In the genomic region with DNA sequence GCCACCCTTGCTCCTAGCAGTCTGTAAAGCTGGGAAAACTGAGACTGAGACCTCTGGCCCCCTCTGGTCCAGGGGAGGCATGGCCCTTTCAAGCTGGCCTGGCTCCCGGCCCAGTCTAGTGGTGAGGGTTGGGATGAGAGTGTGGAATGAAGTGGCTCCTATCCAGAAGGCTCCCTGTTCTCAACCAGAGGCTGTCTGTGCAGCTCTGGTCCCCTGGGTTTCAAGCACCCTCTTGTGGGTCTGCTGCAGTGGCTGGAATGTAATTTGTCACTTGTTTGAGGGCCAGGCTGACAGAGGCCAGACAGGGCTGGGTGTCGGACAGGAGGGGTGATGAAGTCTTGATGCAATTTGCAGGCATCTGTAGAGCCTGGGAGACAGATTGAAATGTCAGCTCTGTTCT, we compare ENCODE assay signal across 13 cellular contexts. TPM values are rescaled to one million over a fixed set of nuclear protein-coding genes. Genes with fewer than 3 reads are reported as not detected.
DNase-seq lines count a peak whose midpoint lies in the region; ATAC-seq and TF ChIP-seq lines count a peak whose summit lies in the region.
"Had no signal": no experiment of that assay in that cellular context is flagged by ENCODE, and none has a peak within 500 bp of the region (broad histone marks: within the 10 kb centered on the region; RNA-seq: fewer than 3 reads in every experiment).

No MANE protein-coding gene starts in this region.

- peak; percentile 9 for TF ChIP-seq CTCF in AG04449 (IDR thresholded peaks at IDR 0.05; ENCODE audit: insufficient read depth, low read length, missing control alignments)
- no peak for TF ChIP-seq CTCF in HFFc6 (IDR thresholded peaks at IDR 0.05)
- no peak for TF ChIP-seq CTCF in SK-N-SH (IDR thresholded peaks at IDR 0.05)
- peak in 4 of 9 donors; percentile 15 to 30 (median 22) for TF ChIP-seq CTCF in heart right ventricle (IDR thresholded peaks at IDR 0.05)
- TF ChIP-seq CTCF in ascending aorta (IDR thresholded peaks at IDR 0.05) = no peak

- POLR2A ChIA-PET in AG04449 (lab: Yijun Ruan, JAX) = interaction anchor here (0.6 to 1.2 kb wide), 3 partner anchors 20 to 103 kb away, joined by 3 read pairs; no protein-coding TSS in a partner anchor
- POLR2A ChIA-PET in SK-N-SH (lab: Yijun Ruan, JAX) = interaction anchor here (0.7 to 2.3 kb wide), 9 partner anchors 22 to 207 kb away, joined by 3 to 17 read pairs (median 5); a partner anchor contains a TSS

- no peaks in the 10 kb centered on the region for H3K79me2 ChIP-seq in SK-N-SH (ENCODE audit: insufficient read depth)

- H3K9ac ChIP-seq in SK-N-SH = no peak overlapping the region

- H3K4me2 ChIP-seq in SK-N-SH = no peak overlapping the region

- no peaks in the 10 kb centered on the region for H3K9me3 ChIP-seq in SK-N-SH
- no peaks in the 10 kb centered on the region for H3K9me3 ChIP-seq in heart right ventricle
- no peaks in the 10 kb centered on the region for H3K9me3 ChIP-seq in ascending aorta
- H3K9me3 ChIP-seq: stomach had no signal

- peaks cover 34% of the 10 kb centered on the region for H3K4me1 Mint-ChIP-seq in HFFc6 (ENCODE audit: low read depth)
- H3K4me1 Mint-ChIP-seq: activated naive CD8-positive, alpha-beta T cell treated with anti-CD3 and anti-CD28 coated beads, Interleukin-2, amount 50 U/mL, for 24 hours had no signal

- no peak overlapping the region for H3K27ac Mint-ChIP-seq in HFFc6
- H3K27ac Mint-ChIP-seq: activated naive CD8-positive, alpha-beta T cell treated with anti-CD3 and anti-CD28 coated beads, Interleukin-2, amount 50 U/mL, for 24 hours had no signal

- H3K27me3 ChIP-seq in SK-N-SH (ENCODE audit: insufficient read depth) (peaks cover 4% of the 10 kb centered on the region; the same call in 1 of the 2 replicates), heart right ventricle (no peaks in the 10 kb centered on the region), ascending aorta (no peaks in the 10 kb centered on the region)
- H3K27me3 ChIP-seq: stomach had no signal

- TF ChIP-seq EP300 in SK-N-SH (IDR thresholded peaks at IDR 0.05; ENCODE audit: borderline replicate concordance in 1 of 2, low read depth in 1 of 2, low read length in 1 of 2) = peak in 1 of 2 experiments; percentile 95; a peak in 2 of 4 replicates

- H3K27ac ChIP-seq in SK-N-SH (ENCODE audit: low read depth in 2 of 2, low read length in 1 of 2) (peak overlapping the region in 1 of 2 experiments; percentile 96; a peak in 2 of 4 replicates), heart right ventricle (peak overlapping the region; percentile 23 to 81 (median 61)), ascending aorta (no peak overlapping the region)
- H3K27ac ChIP-seq: stomach had no signal

- no peaks in the 10 kb centered on the region for H3F3A ChIP-seq in SK-N-SH (replicated peaks; ENCODE audit: insufficient read depth)

- CTCF ChIA-PET in AG04449 (lab: Yijun Ruan, JAX) = interaction anchor here (0.8 to 10.2 kb wide), 9 partner anchors 9 to 246 kb away, joined by 3 to 390 read pairs (median 5); no protein-coding TSS in a partner anchor
- CTCF ChIA-PET in SK-N-SH (lab: Yijun Ruan, JAX) = interaction anchor here (0.6 to 10.2 kb wide), 34 partner anchors 9 to 317 kb away, joined by 3 to 341 read pairs (median 4); no protein-coding TSS in a partner anchor

- H3K36me3 ChIP-seq in SK-N-SH (replicated peaks in 1 of 2; ENCODE audit: control insufficient read depth in 1 of 2, insufficient read depth in 2 of 2, low read length in 1 of 2) (no peaks in the 10 kb centered on the region), heart right ventricle (no peaks in the 10 kb centered on the region), ascending aorta (no peaks in the 10 kb centered on the region)
- H3K36me3 ChIP-seq: stomach had no signal

- H3K9me3 Mint-ChIP-seq in HFFc6 = no peaks in the 10 kb centered on the region
- H3K9me3 Mint-ChIP-seq: activated naive CD8-positive, alpha-beta T cell treated with anti-CD3 and anti-CD28 coated beads, Interleukin-2, amount 50 U/mL, for 24 hours had no signal

- H3K9me2 ChIP-seq in SK-N-SH = no peaks in the 10 kb centered on the region

- DNase-seq in AG04449 (ENCODE audit: low read depth, low spot score) (no peak), HFFc6 (peak; percentile 29), SK-N-SH (peak; percentile 86), heart right ventricle (peak; percentile 82 to 83), Kasumi-1 (lab: John Stamatoyannopoulos, UW) (no peak), cerebellar cortex (ENCODE audit: low spot score) (no peak), KG1 (lab: John Stamatoyannopoulos, UW) (no peak), ascending aorta (ENCODE audit: low spot score in 2 of 2) (no peak)
- DNase-seq: activated CD8-positive, alpha-beta memory T cell treated with anti-CD3 and anti-CD28 coated beads for 24 hours; activated naive CD8-positive, alpha-beta T cell treated with anti-CD3 and anti-CD28 coated beads, Interleukin-2, amount 50 U/mL, for 24 hours; stimulated activated CD4-positive, alpha-beta T cell treated with anti-CD3 and anti-CD28 coated beads, Interleukin-2, amount 100 ng/mL, for 24 hours; stomach had no signal

- intact Hi-C loops in heart right ventricle (cut with DNase I) (loop anchor here in 1 of 10 donors (1.0 kb wide), 1 partner anchor 135 kb away; no protein-coding TSS in a partner anchor), ascending aorta (cut with DNase I) (no loop called here)

- H3K27me3 Mint-ChIP-seq in HFFc6 (ENCODE audit: insufficient read depth) = peaks cover 38% of the 10 kb centered on the region
- H3K27me3 Mint-ChIP-seq: activated naive CD8-positive, alpha-beta T cell treated with anti-CD3 and anti-CD28 coated beads, Interleukin-2, amount 50 U/mL, for 24 hours had no signal

- H3K4me1 ChIP-seq in SK-N-SH (ENCODE audit: control insufficient read depth in 1 of 2, insufficient read depth in 2 of 2, low read depth in 1 of 2, low read length in 1 of 2) = peaks cover 0 to 85% of the 10 kb centered on the region in 2 experiments; a peak in 3 of 4 replicates
- peaks cover 6 to 68% (median 48%) of the 10 kb centered on the region in 9 donors for H3K4me1 ChIP-seq in heart right ventricle
- H3K4me1 ChIP-seq in ascending aorta = no peaks in the 10 kb centered on the region

- H3K4me3 Mint-ChIP-seq in HFFc6 = no peak overlapping the region
- H3K4me3 Mint-ChIP-seq: activated naive CD8-positive, alpha-beta T cell treated with anti-CD3 and anti-CD28 coated beads, Interleukin-2, amount 50 U/mL, for 24 hours had no signal

- no peak overlapping the region for H3K4me3 ChIP-seq in AG04449 (ENCODE audit: low read depth, low read length)
- no peak overlapping the region for H3K4me3 ChIP-seq in SK-N-SH (ENCODE audit: low read depth in 2 of 2, low read length in 1 of 2)
- H3K4me3 ChIP-seq in heart right ventricle = no peak overlapping the region
- H3K4me3 ChIP-seq in ascending aorta = no peak overlapping the region
- H3K4me3 ChIP-seq: stomach had no signal

- H4K20me1 ChIP-seq in SK-N-SH (ENCODE audit: insufficient read depth) = 0 out of 2 replicates have a peak, but pooled peaks cover 4% of the 10 kb centered on the region

- H3K36me3 Mint-ChIP-seq in HFFc6 (ENCODE audit: low read depth) = no peaks in the 10 kb centered on the region

- TF ChIP-seq RAD21 in SK-N-SH (IDR thresholded peaks at IDR 0.05; ENCODE audit: low read length) = peak; percentile 56

- 38% methylated on average over 2 of the region's 2 CpGs for WGBS in SK-N-SH (ENCODE audit: low lambda C conversion rate)
- WGBS in heart right ventricle, 2 donors = 21 to 48% methylated on average over 2 of the region's 2 CpGs

- peak; percentile 74 to 93 (median 84) for ATAC-seq in heart right ventricle
- ATAC-seq: activated naive CD8-positive, alpha-beta T cell treated with anti-CD3 and anti-CD28 coated beads, Interleukin-2, amount 50 U/mL, for 24 hours had no signal

- no peak overlapping the region for H2AFZ ChIP-seq in SK-N-SH (ENCODE audit: low read depth)

TF ChIP-seq in SK-N-SH, 30 proteins besides CTCF, POLR2A, EP300 and RAD21 (continues in another document):
- TF ChIP-seq POLR2AphosphoS5 (IDR thresholded peaks at IDR 0.05; ENCODE audit: low read depth, low read length) = no peak
- peak; percentile 83 for TF ChIP-seq MXI1 (IDR thresholded peaks at IDR 0.05; ENCODE audit: low read depth, low read length)
- TF ChIP-seq RCOR1 (IDR thresholded peaks at IDR 0.05; ENCODE audit: low read length) = peak; percentile 94
- TF ChIP-seq NFIC (IDR thresholded peaks at IDR 0.05; ENCODE audit: borderline replicate concordance) = peak; percentile 33; the same call in 1 of the 2 replicates

RNA-seq across cellular contexts. Expression of a gene that starts 22.1 kb away (rescaled TPM):
- 10 to 100 TPM; 26.4 to 33.6 (median 29.8) TPM for total RNA-seq in HFFc6 (2021; fragmentation: NEBNext Ultra II Directional; extraction: Animal tissue kit (Norgen Biotek cat#: 25700))
- polyA plus RNA-seq in SK-N-SH (2012; rRNA removed) (17.8 and 24.0 TPM in 2 replicates), heart right ventricle (10 to 100 TPM in 1 of 2 donors, 1 to 10 TPM in 1; 7.3 to 11.2 TPM)
- polyA plus RNA-seq in SK-N-SH (2012; cell fraction: cytosol; rRNA removed) = 12.2 and 17.3 TPM in 2 replicates
- polyA plus RNA-seq in SK-N-SH (2012; cell fraction: nucleus; rRNA removed) = 53.0 and 68.5 TPM in 2 replicates
- total RNA-seq in heart right ventricle (10 to 100 TPM; 18.4 to 28.0 (median 21.6) TPM), ascending aorta (35.0 TPM)

RNA-seq across cellular contexts. Expression of a gene that starts 32.4 kb away (rescaled TPM):
- not detected for total RNA-seq in HFFc6 (2021; fragmentation: NEBNext Ultra II Directional; extraction: Animal tissue kit (Norgen Biotek cat#: 25700))
- polyA plus RNA-seq in SK-N-SH (2012; rRNA removed) = 0.12 and 0.37 TPM in 2 replicates
- 0.19 and 0.43 TPM in 2 replicates for polyA plus RNA-seq in SK-N-SH (2012; cell fraction: cytosol; rRNA removed)
- 0.34 and 0.36 TPM in 2 replicates for polyA plus RNA-seq in SK-N-SH (2012; cell fraction: nucleus; rRNA removed)
- total RNA-seq in heart right ventricle = not detected
- not detected for polyA plus RNA-seq in heart right ventricle
- not detected for total RNA-seq in ascending aorta
- total RNA-seq: T-helper 2 cell treated with Interferon-gamma antibody and Interleukin-4, amounts not matched to agents 100 ng/mL and 5 ng/mL, for 36 hours had no signal

Comparison
In these comparisons a context has a peak if more than half of its experiments do, and no peak if none do; other contexts are left out.
1. DNase-seq: peak in HFFc6 (single experiment), SK-N-SH (single experiment) and heart right ventricle (2 of 2); none in AG04449 (single experiment), Kasumi-1 (0 of 2), cerebellar cortex (single experiment), KG1 (single experiment) and ascending aorta (0 of 2).
2. H3K27ac ChIP-seq: peak in heart right ventricle (10 of 10); none in ascending aorta (0 of 2).